33 cellular contexts compared by ENCODE assay signal in genomic region chr20:58923117-58923712, GRCh38.
"Had no signal": no experiment of that assay in that cellular context is flagged by ENCODE, and none has a peak within 500 bp of the region (broad histone marks: within the 10 kb centered on the region; RNA-seq: fewer than 3 reads in every experiment).

No MANE protein-coding gene starts in this region.

- FAIRE-seq: colon, frontal cortex, kidney had no signal

- H3K27ac ChIP-seq: epithelial cell of prostate, esophagus squamous epithelium, lower lobe of right lung, neural progenitor cell, suprapubic skin, tibial nerve had no signal

- H3K4me3 ChIP-seq: esophagus squamous epithelium, lower lobe of right lung, neural progenitor cell, smooth muscle cell, suprapubic skin, tibial nerve had no signal

- H3K36me3 Mint-ChIP-seq: activated CD8-positive, alpha-beta memory T cell treated with anti-CD3 and anti-CD28 coated beads, Interleukin-2, amount 10 ng/mL, durations not matched to agents 7 days and 5 days; activated naive CD4-positive, alpha-beta T cell treated with anti-CD3 and anti-CD28 coated beads, Interleukin-2, amount 50 U/mL, for 24 hours; immature natural killer cell; naive thymus-derived CD8-positive, alpha-beta T cell; neural progenitor cell had no signal

- H3K9ac ChIP-seq: neural progenitor cell had no signal

- H3K36me3 ChIP-seq: esophagus squamous epithelium, lower lobe of right lung, neural progenitor cell, suprapubic skin, tibial nerve had no signal

- H3K4me3 Mint-ChIP-seq: activated B cell treated with CpG ODN at 0.5 μM for 24 hours; activated CD8-positive, alpha-beta memory T cell treated with anti-CD3 and anti-CD28 coated beads, Interleukin-2, amount 10 ng/mL, durations not matched to agents 7 days and 5 days; activated CD8-positive, alpha-beta T cell treated with anti-CD3 and anti-CD28 coated beads, Interleukin-2, amount 10 ng/mL, durations not matched to agents 7 days and 5 days; activated naive CD4-positive, alpha-beta T cell treated with anti-CD3 and anti-CD28 coated beads, Interleukin-2, amount 50 U/mL, for 24 hours; activated naive CD8-positive, alpha-beta T cell treated with anti-CD3 and anti-CD28 coated beads, Interleukin-2, amount 50 U/mL, for 24 hours; central memory CD8-positive, alpha-beta T cell; immature natural killer cell; naive thymus-derived CD8-positive, alpha-beta T cell; neural progenitor cell; T-helper 2 cell treated with Interferon-gamma antibody and Interleukin-4, amounts not matched to agents 5 μg/mL and 100 μg/mL, for 36 hours had no signal

- H3K4me1 ChIP-seq: esophagus squamous epithelium, lower lobe of right lung, neural progenitor cell, suprapubic skin, tibial nerve had no signal

- H3K9me3 ChIP-seq: esophagus squamous epithelium, lower lobe of right lung, suprapubic skin, tibial nerve had no signal

- H3K27ac Mint-ChIP-seq: activated B cell treated with CpG ODN at 0.5 μM for 24 hours; activated CD8-positive, alpha-beta memory T cell treated with anti-CD3 and anti-CD28 coated beads, Interleukin-2, amount 10 ng/mL, durations not matched to agents 7 days and 5 days; activated CD8-positive, alpha-beta T cell treated with anti-CD3 and anti-CD28 coated beads, Interleukin-2, amount 10 ng/mL, durations not matched to agents 7 days and 5 days; activated naive CD4-positive, alpha-beta T cell treated with anti-CD3 and anti-CD28 coated beads, Interleukin-2, amount 50 U/mL, for 24 hours; activated naive CD8-positive, alpha-beta T cell treated with anti-CD3 and anti-CD28 coated beads, Interleukin-2, amount 50 U/mL, for 24 hours; activated T-helper 2 cell treated with anti-CD3 and anti-CD28 coated beads, Interferon-gamma antibody, Interleukin-2, Interleukin-4, amounts not matched to agents 10 μg/mL and 5 μg/mL and 100 μg/mL, durations not matched to agents 14 hours and 24 hours and 36 hours; immature natural killer cell; naive thymus-derived CD8-positive, alpha-beta T cell; neural progenitor cell; T-helper 2 cell treated with Interferon-gamma antibody and Interleukin-4, amounts not matched to agents 5 μg/mL and 100 μg/mL, for 36 hours had no signal

- H3K4me1 Mint-ChIP-seq: activated B cell treated with CpG ODN at 0.5 μM for 24 hours; activated CD8-positive, alpha-beta memory T cell treated with anti-CD3 and anti-CD28 coated beads, Interleukin-2, amount 10 ng/mL, durations not matched to agents 7 days and 5 days; activated naive CD4-positive, alpha-beta T cell treated with anti-CD3 and anti-CD28 coated beads, Interleukin-2, amount 50 U/mL, for 24 hours; activated naive CD8-positive, alpha-beta T cell treated with anti-CD3 and anti-CD28 coated beads, Interleukin-2, amount 50 U/mL, for 24 hours; central memory CD8-positive, alpha-beta T cell; immature natural killer cell; naive thymus-derived CD8-positive, alpha-beta T cell; neural progenitor cell had no signal

- ATAC-seq: activated CD8-positive, alpha-beta memory T cell treated with anti-CD3 and anti-CD28 coated beads, Interleukin-2, amount 10 ng/mL, durations not matched to agents 7 days and 5 days; activated CD8-positive, alpha-beta T cell treated with anti-CD3 and anti-CD28 coated beads, Interleukin-2, amount 10 ng/mL, durations not matched to agents 7 days and 5 days; activated naive CD8-positive, alpha-beta T cell treated with anti-CD3 and anti-CD28 coated beads, Interleukin-2, amount 50 U/mL, for 24 hours; left colon; naive thymus-derived CD8-positive, alpha-beta T cell had no signal

- H3K27me3 Mint-ChIP-seq: activated B cell treated with CpG ODN at 0.5 μM for 24 hours; activated naive CD8-positive, alpha-beta T cell treated with anti-CD3 and anti-CD28 coated beads, Interleukin-2, amount 50 U/mL, for 24 hours; central memory CD8-positive, alpha-beta T cell had no signal

- DNase-seq: activated B cell treated with CpG ODN at 0.5 μM for 24 hours; activated CD4-positive, alpha-beta T cell treated with anti-CD3 and anti-CD28 coated beads, Interleukin-2, amount 50 U/mL, for 1 hour; activated CD8-positive, alpha-beta memory T cell treated with anti-CD3 and anti-CD28 coated beads, Interleukin-2, amount 10 ng/mL, durations not matched to agents 7 days and 5 days; activated CD8-positive, alpha-beta T cell treated with anti-CD3 and anti-CD28 coated beads, Interleukin-2, amount 10 ng/mL, durations not matched to agents 7 days and 5 days; activated naive CD8-positive, alpha-beta T cell treated with anti-CD3 and anti-CD28 coated beads, Interleukin-2, amount 50 U/mL, for 24 hours; activated T-cell treated with anti-CD3 and anti-CD28 coated beads, Interleukin-2, amount 50 U/mL, for 48 hours; amygdala; dermis blood vessel endothelial cell; effector CD4-positive, alpha-beta T cell; esophagus squamous epithelium; hypothalamus; immature natural killer cell; kidney; left colon; lower lobe of right lung; mesenchymal stem cell; naive thymus-derived CD8-positive, alpha-beta T cell; occipital lobe; posterior cingulate gyrus; stimulated activated CD4-positive, alpha-beta T cell treated with anti-CD3 and anti-CD28 coated beads, Interleukin-2, amount 100 ng/mL, for 24 hours; stimulated activated naive CD4-positive, alpha-beta T cell; T-helper 1 cell had no signal

- H3K4me2 ChIP-seq: neural progenitor cell, smooth muscle cell had no signal

- H3K9me3 Mint-ChIP-seq: activated B cell treated with CpG ODN at 0.5 μM for 24 hours; activated naive CD4-positive, alpha-beta T cell treated with anti-CD3 and anti-CD28 coated beads, Interleukin-2, amount 50 U/mL, for 24 hours; activated naive CD8-positive, alpha-beta T cell treated with anti-CD3 and anti-CD28 coated beads, Interleukin-2, amount 50 U/mL, for 24 hours; activated T-helper 2 cell treated with anti-CD3 and anti-CD28 coated beads, Interferon-gamma antibody, Interleukin-2, Interleukin-4, amounts not matched to agents 10 μg/mL and 5 μg/mL and 100 μg/mL, durations not matched to agents 14 hours and 24 hours and 36 hours; central memory CD8-positive, alpha-beta T cell; immature natural killer cell; naive thymus-derived CD8-positive, alpha-beta T cell; neural progenitor cell; T-helper 2 cell treated with Interferon-gamma antibody and Interleukin-4, amounts not matched to agents 5 μg/mL and 100 μg/mL, for 36 hours had no signal

- H2AFZ ChIP-seq: neural progenitor cell had no signal

- H3K27me3 ChIP-seq: neural progenitor cell, suprapubic skin, tibial nerve had no signal
